28 cellular contexts compared by ENCODE assay signal in the genomic region with DNA sequence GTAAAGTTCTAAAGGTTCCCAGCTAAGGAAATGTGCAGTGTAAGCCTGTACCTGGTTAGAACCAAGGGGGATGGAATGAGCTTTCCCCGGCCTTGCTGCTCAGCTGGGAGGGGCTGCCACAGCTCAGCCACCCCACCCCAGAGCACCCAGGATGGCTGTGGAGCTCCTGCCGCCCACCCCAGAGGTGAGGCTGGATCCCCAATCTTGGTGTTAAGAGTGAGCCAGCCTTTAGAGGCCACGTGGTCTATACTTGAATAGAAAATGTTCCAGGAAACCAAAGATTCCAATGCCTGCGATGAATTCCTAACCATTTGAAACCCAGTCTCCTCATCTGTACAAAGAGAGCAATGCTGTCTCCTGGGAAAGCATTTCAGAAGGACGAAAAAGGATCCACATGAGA.
"Had no signal": no experiment of that assay in that cellular context is flagged by ENCODE, and none has a peak within 500 bp of the region (broad histone marks: within the 10 kb centered on the region; RNA-seq: fewer than 3 reads in every experiment).

No MANE protein-coding gene starts in this region.

- ATAC-seq: effector memory CD8-positive, alpha-beta T cell; gastrocnemius medialis; left cardiac atrium; left lung; mucosa of descending colon; naive thymus-derived CD4-positive, alpha-beta T cell; right lobe of liver; stimulated activated naive CD8-positive, alpha-beta T cell treated with anti-CD3 and anti-CD28 coated beads, Interleukin-15, amount 100 ng/mL, for 72 hours had no signal

- H3K9me3 Mint-ChIP-seq: central memory CD8-positive, alpha-beta T cell; effector memory CD8-positive, alpha-beta T cell; stimulated activated naive CD8-positive, alpha-beta T cell treated with anti-CD3 and anti-CD28 coated beads, Interleukin-15, amount 100 ng/mL, for 72 hours had no signal

- H3K36me3 ChIP-seq: gastrocnemius medialis, left lung, neural progenitor cell, ovary, right lobe of liver, suprapubic skin, thyroid gland, upper lobe of left lung had no signal

- H3K36me3 Mint-ChIP-seq: naive thymus-derived CD4-positive, alpha-beta T cell had no signal

- H3K4me3 ChIP-seq: coronary artery, gastrocnemius medialis, left lung, mucosa of descending colon, neural progenitor cell, ovary, right lobe of liver, smooth muscle cell, suprapubic skin, thyroid gland, upper lobe of left lung had no signal

- H3K4me3 Mint-ChIP-seq: central memory CD8-positive, alpha-beta T cell; effector memory CD8-positive, alpha-beta T cell; mesothelial cell of epicardium; naive thymus-derived CD4-positive, alpha-beta T cell; nephron; neural progenitor cell; stimulated activated naive CD8-positive, alpha-beta T cell treated with anti-CD3 and anti-CD28 coated beads, Interleukin-15, amount 100 ng/mL, for 72 hours had no signal

- DNase-seq: dermis blood vessel endothelial cell; effector memory CD8-positive, alpha-beta T cell; foreskin fibroblast; gastrocnemius medialis; kidney; left cardiac atrium; left lung; mesenchymal stem cell; naive thymus-derived CD4-positive, alpha-beta T cell; nucleus accumbens; right lobe of liver; stimulated activated CD4-positive, alpha-beta T cell treated with anti-CD3 and anti-CD28 coated beads, Interleukin-12 subunit alpha, Interleukin-12 subunit beta, amount 100 ng/mL, for 4 hours; stimulated activated CD4-positive, alpha-beta T cell treated with anti-CD3 and anti-CD28 coated beads, Interleukin-1b, Interleukin-23, amount 100 ng/mL, for 48 hours; stimulated activated CD4-positive, alpha-beta T cell treated with anti-CD3 and anti-CD28 coated beads, Interleukin-4, amount 100 ng/mL, for 1 hour; stimulated activated CD8-positive, alpha-beta memory T cell treated with anti-CD3 and anti-CD28 coated beads, Interleukin-4, amount 100 ng/mL, for 48 hours; stimulated activated naive CD4-positive, alpha-beta T cell; stimulated activated naive CD8-positive, alpha-beta T cell treated with anti-CD3 and anti-CD28 coated beads, Interleukin-15, amount 100 ng/mL, for 72 hours; thyroid gland had no signal

- H3K27me3 Mint-ChIP-seq: central memory CD8-positive, alpha-beta T cell had no signal

- H3K27ac Mint-ChIP-seq: effector memory CD8-positive, alpha-beta T cell; mesothelial cell of epicardium; naive thymus-derived CD4-positive, alpha-beta T cell; nephron; neural progenitor cell; stimulated activated naive CD8-positive, alpha-beta T cell treated with anti-CD3 and anti-CD28 coated beads, Interleukin-15, amount 100 ng/mL, for 72 hours had no signal

- H3K4me1 ChIP-seq: left lung, neural progenitor cell, right lobe of liver, suprapubic skin, thyroid gland had no signal

- H3K4me1 Mint-ChIP-seq: central memory CD8-positive, alpha-beta T cell; mesothelial cell of epicardium; naive thymus-derived CD4-positive, alpha-beta T cell; neural progenitor cell had no signal

- H3K27me3 ChIP-seq: gastrocnemius medialis, left lung, neural progenitor cell, ovary, right lobe of liver, suprapubic skin, thyroid gland, upper lobe of left lung had no signal

- H3K9ac ChIP-seq: neural progenitor cell had no signal

- H3K9me3 ChIP-seq: gastrocnemius medialis, mucosa of descending colon, ovary, right lobe of liver, suprapubic skin, thyroid gland, upper lobe of left lung had no signal

- H3K27ac ChIP-seq: coronary artery, gastrocnemius medialis, left lung, neural progenitor cell, ovary, right lobe of liver, suprapubic skin, thyroid gland, upper lobe of left lung had no signal
